10 cellular contexts compared by ENCODE assay signal in genomic region chr7:37081436-37081835, GRCh38.
DNase-seq lines count a peak whose midpoint lies in the region; ATAC-seq and TF ChIP-seq lines count a peak whose summit lies in the region.
"Had no signal": no experiment of that assay in that cellular context is flagged by ENCODE, and none has a peak within 500 bp of the region (broad histone marks: within the 10 kb centered on the region; RNA-seq: fewer than 3 reads in every experiment).

No MANE protein-coding gene starts in this region.

- no peak overlapping the region for H3K9ac ChIP-seq in mammary epithelial cell (ENCODE audit: insufficient read depth, low read length)

- no peak overlapping the region for H3K27ac ChIP-seq in mammary epithelial cell (ENCODE audit: insufficient read depth, low read depth, low read length)

- 25% methylated on average over 4 of the region's 4 CpGs for WGBS in mammary epithelial cell (ENCODE audit: low coverage, missing lambda C conversion rate)

- DNase-seq in activated CD4-positive, alpha-beta T cell treated with anti-CD3 and anti-CD28 coated beads for 36 hours, result peak; percentile 66
- DNase-seq in activated CD4-positive, alpha-beta T cell treated with anti-CD3 and anti-CD28 coated beads, Interleukin-2, amount 10 ng/mL, durations not matched to agents 7 days and 5 days, result no peak
- DNase-seq in NCI-H2081 (lab: John Stamatoyannopoulos, UW) (peak; percentile 61 to 64), mammary epithelial cell (peak; percentile 23), amniotic stem cell (lab: John Stamatoyannopoulos, UW) (no peak)
- peak; percentile 9 for DNase-seq in stimulated activated CD4-positive, alpha-beta T cell treated with anti-CD3 and anti-CD28 coated beads, Interleukin-2, amount 100 ng/mL, for 4 hours (ENCODE audit: low read depth)
- no peak for DNase-seq in NK-92 treated with Interleukin-12 subunit alpha and Interleukin-12 subunit beta, amount 100 ng/mL, for 24 hours (lab: John Stamatoyannopoulos, UW)
- DNase-seq: SIG-M5 had no signal

- H3K27me3 ChIP-seq in mammary epithelial cell (ENCODE audit: insufficient read depth, low read length), result peaks cover 4% of the 10 kb centered on the region

- no peaks in the 10 kb centered on the region for H3K36me3 ChIP-seq in mammary epithelial cell (ENCODE audit: insufficient read depth, low read length)

- CTCF ChIA-PET in activated CD4-positive, alpha-beta T cell treated with anti-CD3 and anti-CD28 coated beads for 36 hours (lab: Charles Lee), result interaction anchor here (0.6 kb wide), 1 partner anchor 100 kb away, joined by 7 read pairs; no protein-coding TSS in a partner anchor
- CTCF ChIA-PET in activated CD4-positive, alpha-beta T cell treated with anti-CD3 and anti-CD28 coated beads, Interleukin-2, amount 10 ng/mL, durations not matched to agents 7 days and 5 days (lab: Charles Lee), result no interaction called here
- CTCF ChIA-PET in mammary epithelial cell (lab: Charles Lee; ENCODE audit: low non-redundant PET), result no interaction called here

- no peak for ATAC-seq in activated CD4-positive, alpha-beta T cell treated with anti-CD3 and anti-CD28 coated beads for 36 hours
- ATAC-seq in GM21528 (IDR thresholded peaks at IDR 0.05; ENCODE audit: low FRiP score, unreplicated experiment), result no peak

- peaks cover 41% of the 10 kb centered on the region for H3K36me3 Mint-ChIP-seq in activated CD4-positive, alpha-beta T cell treated with anti-CD3 and anti-CD28 coated beads for 36 hours (ENCODE audit: low read depth)
- peaks cover 51% of the 10 kb centered on the region for H3K36me3 Mint-ChIP-seq in activated CD4-positive, alpha-beta T cell treated with anti-CD3 and anti-CD28 coated beads, Interleukin-2, amount 10 ng/mL, durations not matched to agents 7 days and 5 days (ENCODE audit: low read depth)

- no peaks in the 10 kb centered on the region for H3K4me1 ChIP-seq in mammary epithelial cell (ENCODE audit: insufficient read depth, low read length)

- dilution Hi-C loops in mammary epithelial cell (cut with HindIII; ENCODE audit: low sequenced_read_pairs), result no loop called here

- in situ Hi-C loops in mammary epithelial cell (cut with MboI; ENCODE audit: low sequenced_read_pairs in 2 of 2), result no loop called here

- no peaks in the 10 kb centered on the region for H3K27me3 Mint-ChIP-seq in activated CD4-positive, alpha-beta T cell treated with anti-CD3 and anti-CD28 coated beads for 36 hours
- no peaks in the 10 kb centered on the region for H3K27me3 Mint-ChIP-seq in activated CD4-positive, alpha-beta T cell treated with anti-CD3 and anti-CD28 coated beads, Interleukin-2, amount 10 ng/mL, durations not matched to agents 7 days and 5 days

- POLR2A ChIA-PET in activated CD4-positive, alpha-beta T cell treated with anti-CD3 and anti-CD28 coated beads for 36 hours (lab: Charles Lee), result no interaction called here
- POLR2A ChIA-PET in activated CD4-positive, alpha-beta T cell treated with anti-CD3 and anti-CD28 coated beads, Interleukin-2, amount 10 ng/mL, durations not matched to agents 7 days and 5 days (lab: Charles Lee), result no interaction called here

- H2AFZ ChIP-seq in mammary epithelial cell (ENCODE audit: low read depth, low read length), result no peak overlapping the region

- no peaks in the 10 kb centered on the region for H3K9me3 Mint-ChIP-seq in activated CD4-positive, alpha-beta T cell treated with anti-CD3 and anti-CD28 coated beads for 36 hours (ENCODE audit: low read depth)
- H3K9me3 Mint-ChIP-seq in activated CD4-positive, alpha-beta T cell treated with anti-CD3 and anti-CD28 coated beads, Interleukin-2, amount 10 ng/mL, durations not matched to agents 7 days and 5 days, result no peaks in the 10 kb centered on the region
- H3K9me3 Mint-ChIP-seq: neural crest cell had no signal

- TF ChIP-seq CTCF in mammary epithelial cell (conservative IDR thresholded peaks at IDR 0.05 in 1 of 2, IDR thresholded peaks at IDR 0.05 in 1 of 2; ENCODE audit: extremely low read depth in 1 of 2, insufficient read depth in 1 of 2, low read depth in 1 of 2, low read length in 2 of 2), result no peak

- no peaks in the 10 kb centered on the region for H3K79me2 ChIP-seq in mammary epithelial cell (ENCODE audit: insufficient read depth, low read length)

- H3K27ac Mint-ChIP-seq in activated CD4-positive, alpha-beta T cell treated with anti-CD3 and anti-CD28 coated beads for 36 hours, result no peak overlapping the region
- H3K27ac Mint-ChIP-seq in activated CD4-positive, alpha-beta T cell treated with anti-CD3 and anti-CD28 coated beads, Interleukin-2, amount 10 ng/mL, durations not matched to agents 7 days and 5 days, result no peak overlapping the region

- H3K4me1 Mint-ChIP-seq in activated CD4-positive, alpha-beta T cell treated with anti-CD3 and anti-CD28 coated beads for 36 hours, result peaks cover 34% of the 10 kb centered on the region
- H3K4me1 Mint-ChIP-seq in activated CD4-positive, alpha-beta T cell treated with anti-CD3 and anti-CD28 coated beads, Interleukin-2, amount 10 ng/mL, durations not matched to agents 7 days and 5 days, result peaks cover 24% of the 10 kb centered on the region
- H3K4me1 Mint-ChIP-seq: neural crest cell had no signal

- no peak overlapping the region for H3K4me3 Mint-ChIP-seq in activated CD4-positive, alpha-beta T cell treated with anti-CD3 and anti-CD28 coated beads for 36 hours
- H3K4me3 Mint-ChIP-seq in activated CD4-positive, alpha-beta T cell treated with anti-CD3 and anti-CD28 coated beads, Interleukin-2, amount 10 ng/mL, durations not matched to agents 7 days and 5 days, result no peak overlapping the region
- H3K4me3 Mint-ChIP-seq: neural crest cell had no signal

- intact Hi-C loops in activated CD4-positive, alpha-beta T cell treated with anti-CD3 and anti-CD28 coated beads for 36 hours (cut with DNase I, micrococcal nuclease), result no loop called here
- intact Hi-C loops in mammary epithelial cell (cut with micrococcal nuclease), result no loop called here

- H3K4me2 ChIP-seq in mammary epithelial cell (ENCODE audit: insufficient read depth, low read depth, low read length), result no peak overlapping the region

- H3K4me3 ChIP-seq in mammary epithelial cell (replicated peaks in 1 of 3; ENCODE audit: insufficient read depth in 1 of 3, low read depth in 2 of 3, low read length in 3 of 3), result no peak overlapping the region

- H3K9me3 ChIP-seq in mammary epithelial cell (replicated peaks; ENCODE audit: insufficient read depth, low read length), result no peaks in the 10 kb centered on the region

- H4K20me1 ChIP-seq in mammary epithelial cell (ENCODE audit: insufficient read depth, low read length), result no peaks in the 10 kb centered on the region

- BruUV-seq in mammary epithelial cell (replicated peaks; lab: Mats Ljungman, UMichigan), result no TSS peak

Comparison
In these comparisons a context has a peak if more than half of its experiments do, and no peak if none do; other contexts are left out.
1. DNase-seq: peak in activated CD4-positive, alpha-beta T cell treated with anti-CD3 and anti-CD28 coated beads for 36 hours (single experiment), NCI-H2081 (2 of 2), mammary epithelial cell (single experiment) and stimulated activated CD4-positive, alpha-beta T cell treated with anti-CD3 and anti-CD28 coated beads, Interleukin-2, amount 100 ng/mL, for 4 hours (single experiment); none in activated CD4-positive, alpha-beta T cell treated with anti-CD3 and anti-CD28 coated beads, Interleukin-2, amount 10 ng/mL, durations not matched to agents 7 days and 5 days (single experiment), NK-92 treated with Interleukin-12 subunit alpha and Interleukin-12 subunit beta, amount 100 ng/mL, for 24 hours (single experiment) and amniotic stem cell (single experiment).